12 cellular contexts compared by ENCODE assay signal in genomic region chr2:188146888-188147287, GRCh38.
"Had no signal": no experiment of that assay in that cellular context is flagged by ENCODE, and none has a peak within 500 bp of the region (broad histone marks: within the 10 kb centered on the region; RNA-seq: fewer than 3 reads in every experiment).

No MANE protein-coding gene starts in this region.

- H3K9ac ChIP-seq: neural progenitor cell had no signal

- H3K36me3 ChIP-seq: left lung, neural progenitor cell, right lobe of liver, tibial artery, vagina, WERI-Rb-1 had no signal

- H3K4me2 ChIP-seq: neural progenitor cell had no signal

- H3K27ac ChIP-seq: left lung, neural progenitor cell, right lobe of liver, vagina, WERI-Rb-1 had no signal

- H3K9me3 ChIP-seq: left lung, right lobe of liver, tibial artery, vagina had no signal

- H3K4me1 ChIP-seq: left lung, neural progenitor cell, right lobe of liver, vagina had no signal

- H3K27me3 ChIP-seq: left lung, neural progenitor cell, right lobe of liver, tibial artery, vagina had no signal

- H3K4me3 ChIP-seq: left lung, neural progenitor cell, right lobe of liver, tibial artery, vagina had no signal

- H2AFZ ChIP-seq: neural progenitor cell had no signal

- ATAC-seq: left lung, right lobe of liver had no signal

- DNase-seq: activated CD4-positive, alpha-beta memory T cell treated with anti-CD3 and anti-CD28 coated beads for 36 hours; activated naive CD4-positive, alpha-beta T cell treated with anti-CD3 and anti-CD28 coated beads, Interleukin-2, amount 50 U/mL, for 16 hours; activated T-cell treated with anti-CD3 and anti-CD28 coated beads, Interleukin-2, amount 50 U/mL, for 24 hours; kidney; left lung; mammary epithelial cell; naive B cell; right lobe of liver; tibial artery; WERI-Rb-1 had no signal
